ENCODE assay signal across 1 cellular context in the genomic region with DNA sequence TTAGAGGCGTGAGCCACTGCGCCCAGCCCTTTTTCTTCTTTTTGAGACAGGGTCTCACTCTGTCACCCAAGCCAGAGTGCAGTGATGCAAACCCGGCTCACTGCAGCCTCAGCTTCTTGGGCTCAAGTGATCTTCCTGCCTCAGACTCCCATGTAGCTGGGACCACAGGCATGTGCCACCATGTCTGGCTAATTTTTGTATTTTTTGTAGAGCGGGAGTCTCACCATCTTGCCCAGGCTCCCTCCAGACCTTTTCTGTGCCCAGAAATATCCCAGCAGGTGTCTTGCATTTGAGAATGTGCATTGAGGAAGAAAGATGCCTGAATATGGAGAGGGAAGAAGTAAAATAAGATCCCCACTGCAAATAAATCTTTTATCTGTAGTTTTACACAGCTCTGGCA.
TF ChIP-seq lines count a peak whose summit lies in the region.

No MANE protein-coding gene starts in this region.

TF ChIP-seq in A549, 52 proteins besides CTCF, POLR2A, EP300 and RAD21 (continued from another document):
- no peak for TF ChIP-seq JUNB (IDR thresholded peaks at IDR 0.05)
- peak; percentile 54; the same call in 1 of the 2 replicates for TF ChIP-seq HOXA7 (CRISPR knock-in tag; IDR thresholded peaks at IDR 0.05)
- TF ChIP-seq MAFK (IDR thresholded peaks at IDR 0.05; ENCODE audit: partially characterized antibody), result no peak
- no peak for TF ChIP-seq KDM5A (IDR thresholded peaks at IDR 0.05)
- TF ChIP-seq, protein P1, sequence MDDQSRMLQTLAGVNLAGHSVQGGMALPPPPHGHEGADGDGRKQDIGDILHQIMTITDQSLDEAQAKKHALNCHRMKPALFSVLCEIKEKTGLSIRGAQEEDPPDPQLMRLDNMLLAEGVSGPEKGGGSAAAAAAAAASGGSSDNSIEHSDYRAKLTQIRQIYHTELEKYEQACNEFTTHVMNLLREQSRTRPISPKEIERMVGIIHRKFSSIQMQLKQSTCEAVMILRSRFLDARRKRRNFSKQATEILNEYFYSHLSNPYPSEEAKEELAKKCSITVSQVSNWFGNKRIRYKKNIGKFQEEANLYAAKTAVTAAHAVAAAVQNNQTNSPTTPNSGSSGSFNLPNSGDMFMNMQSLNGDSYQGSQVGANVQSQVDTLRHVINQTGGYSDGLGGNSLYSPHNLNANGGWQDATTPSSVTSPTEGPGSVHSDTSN (IDR thresholded peaks at IDR 0.05), result no peak
- no peak for TF ChIP-seq REST (IDR thresholded peaks at IDR 0.05)
- TF ChIP-seq EHMT2 (IDR thresholded peaks at IDR 0.05; ENCODE audit: low read depth), result no peak
- TF ChIP-seq NFE2L2 (conservative IDR thresholded peaks at IDR 0.05; ENCODE audit: low read length), result no peak
- peak; percentile 93; the same call in 1 of the 2 replicates for TF ChIP-seq ZNF302 (CRISPR knock-in tag; IDR thresholded peaks at IDR 0.05)
- TF ChIP-seq SREBF2 (IDR thresholded peaks at IDR 0.05), result no peak
- no peak for TF ChIP-seq HES2 (IDR thresholded peaks at IDR 0.05)
- peak; percentile 76 for TF ChIP-seq RARB (CRISPR knock-in tag; IDR thresholded peaks at IDR 0.05)
- no peak for TF ChIP-seq CBX2 (IDR thresholded peaks at IDR 0.05; ENCODE audit: borderline replicate concordance, low read depth)
- TF ChIP-seq KDM1A (IDR thresholded peaks at IDR 0.05; ENCODE audit: low read depth), result no peak
- TF ChIP-seq FOSB (CRISPR knock-in tag; IDR thresholded peaks at IDR 0.05), result no peak
- TF ChIP-seq NPAS2 (CRISPR knock-in tag; IDR thresholded peaks at IDR 0.05; ENCODE audit: borderline replicate concordance), result peak; percentile 89
- TF ChIP-seq HDAC2 (IDR thresholded peaks at IDR 0.05), result no peak
- peak; percentile 94 for TF ChIP-seq ZSCAN20 (CRISPR knock-in tag; IDR thresholded peaks at IDR 0.05)
- no peak for TF ChIP-seq CHD2 (IDR thresholded peaks at IDR 0.05; ENCODE audit: low read length, partially characterized antibody)
- TF ChIP-seq TFCP2L1 (CRISPR knock-in tag; IDR thresholded peaks at IDR 0.05), result peak; percentile 81; the same call in 1 of the 2 replicates
- TF ChIP-seq FOSL2 (IDR thresholded peaks at IDR 0.05), result no peak
- no peak for TF ChIP-seq FOSL2 (CRISPR knock-in tag; IDR thresholded peaks at IDR 0.05)
- TF ChIP-seq TP53 (CRISPR knock-in tag; IDR thresholded peaks at IDR 0.05), result peak; percentile 91
- no peak for TF ChIP-seq PHF8 (IDR thresholded peaks at IDR 0.05; ENCODE audit: borderline replicate concordance, low read depth)
- no peak for TF ChIP-seq ESRRA (IDR thresholded peaks at IDR 0.05; ENCODE audit: borderline replicate concordance, low read length)
- no peak for TF ChIP-seq GATA3 (IDR thresholded peaks at IDR 0.05; ENCODE audit: borderline replicate concordance)
- TF ChIP-seq, protein P2, sequence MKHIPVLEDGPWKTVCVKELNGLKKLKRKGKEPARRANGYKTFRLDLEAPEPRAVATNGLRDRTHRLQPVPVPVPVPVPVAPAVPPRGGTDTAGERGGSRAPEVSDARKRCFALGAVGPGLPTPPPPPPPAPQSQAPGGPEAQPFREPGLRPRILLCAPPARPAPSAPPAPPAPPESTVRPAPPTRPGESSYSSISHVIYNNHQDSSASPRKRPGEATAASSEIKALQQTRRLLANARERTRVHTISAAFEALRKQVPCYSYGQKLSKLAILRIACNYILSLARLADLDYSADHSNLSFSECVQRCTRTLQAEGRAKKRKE (CRISPR knock-in tag; IDR thresholded peaks at IDR 0.05; ENCODE audit: low read depth), result peak; percentile 98
- no peak for TF ChIP-seq CEBPB (IDR thresholded peaks at IDR 0.05)
- TF ChIP-seq JUN (IDR thresholded peaks at IDR 0.05), result no peak
- TF ChIP-seq HOXB13 (CRISPR knock-in tag; IDR thresholded peaks at IDR 0.05; ENCODE audit: low read depth), result peak; percentile 100
- no peak for TF ChIP-seq E2F6 (IDR thresholded peaks at IDR 0.05; ENCODE audit: borderline replicate concordance, low read depth)
- no peak for TF ChIP-seq POLR2AphosphoS2 (conservative IDR thresholded peaks at IDR 0.05; ENCODE audit: low read length)
- no peak for TF ChIP-seq NR3C1 (IDR thresholded peaks at IDR 0.05)
- TF ChIP-seq ZC3H11A (IDR thresholded peaks at IDR 0.05), result no peak
- peak; percentile 98 for TF ChIP-seq HOXB5 (CRISPR knock-in tag; IDR thresholded peaks at IDR 0.05)
- TF ChIP-seq, protein P3, sequence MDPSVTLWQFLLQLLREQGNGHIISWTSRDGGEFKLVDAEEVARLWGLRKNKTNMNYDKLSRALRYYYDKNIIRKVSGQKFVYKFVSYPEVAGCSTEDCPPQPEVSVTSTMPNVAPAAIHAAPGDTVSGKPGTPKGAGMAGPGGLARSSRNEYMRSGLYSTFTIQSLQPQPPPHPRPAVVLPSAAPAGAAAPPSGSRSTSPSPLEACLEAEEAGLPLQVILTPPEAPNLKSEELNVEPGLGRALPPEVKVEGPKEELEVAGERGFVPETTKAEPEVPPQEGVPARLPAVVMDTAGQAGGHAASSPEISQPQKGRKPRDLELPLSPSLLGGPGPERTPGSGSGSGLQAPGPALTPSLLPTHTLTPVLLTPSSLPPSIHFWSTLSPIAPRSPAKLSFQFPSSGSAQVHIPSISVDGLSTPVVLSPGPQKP (IDR thresholded peaks at IDR 0.05; ENCODE audit: low read depth, low read length), result no peak
- TF ChIP-seq RNF2 (IDR thresholded peaks at IDR 0.05; ENCODE audit: borderline replicate concordance, low read depth), result no peak
- no peak for TF ChIP-seq CBX8 (IDR thresholded peaks at IDR 0.05)
- TF ChIP-seq HMGXB4 (CRISPR knock-in tag; IDR thresholded peaks at IDR 0.05; ENCODE audit: borderline replicate concordance), result peak; percentile 92
- TF ChIP-seq BCL3 (IDR thresholded peaks at IDR 0.05), result no peak
- peak; percentile 98 for TF ChIP-seq EHF (CRISPR knock-in tag; IDR thresholded peaks at IDR 0.05)
- TF ChIP-seq MAZ (IDR thresholded peaks at IDR 0.05; ENCODE audit: borderline replicate concordance, low read depth, low read length), result no peak
- no peak for TF ChIP-seq SMC3 (IDR thresholded peaks at IDR 0.05)
- TF ChIP-seq RCOR1 (IDR thresholded peaks at IDR 0.05; ENCODE audit: low read depth, low read length), result no peak
- TF ChIP-seq ZFP36 (IDR thresholded peaks at IDR 0.05; ENCODE audit: borderline replicate concordance, partially characterized antibody), result no peak
- TF ChIP-seq USF2 (IDR thresholded peaks at IDR 0.05), result no peak
- peak; percentile 57; the same call in 1 of the 2 replicates for TF ChIP-seq FOXS1 (CRISPR knock-in tag; IDR thresholded peaks at IDR 0.05)
- TF ChIP-seq RFX5 (IDR thresholded peaks at IDR 0.05), result no peak
- TF ChIP-seq, protein P4, sequence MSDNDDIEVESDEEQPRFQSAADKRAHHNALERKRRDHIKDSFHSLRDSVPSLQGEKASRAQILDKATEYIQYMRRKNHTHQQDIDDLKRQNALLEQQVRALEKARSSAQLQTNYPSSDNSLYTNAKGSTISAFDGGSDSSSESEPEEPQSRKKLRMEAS (IDR thresholded peaks at IDR 0.05), result no peak
